Comparison of ENCODE assay signal across 23 cellular contexts in genomic region chr3:100570811-100571210, GRCh38. TPM values are rescaled to one million over a fixed set of nuclear protein-coding genes. Genes with fewer than 3 reads are reported as not detected.
"Had no signal": no experiment of that assay in that cellular context is flagged by ENCODE, and none has a peak within 500 bp of the region (broad histone marks: within the 10 kb centered on the region; RNA-seq: fewer than 3 reads in every experiment).

No MANE protein-coding gene starts in this region.

- H3K36me3 ChIP-seq: SJSA1 had no signal

- DNase-seq: IMR-90, Karpas-422, KG1, MM.1S, NCI-H1092 treated with DMSO at 0.1 percent for 48 hours, NCI-H1436, NCI-H187, NCI-H2029, NCI-H2081 treated with DMSO at 0.1 percent for 48 hours, NCI-H2171, NCI-H226, NCI-H446, NCI-H510A, NCI-H524 treated with DMSO at 0.1 percent for 48 hours, NCI-H69, NCI-H774, Right ventricle myocardium superior, RPMI8226, SIG-M5 had no signal

- H3K9me3 ChIP-seq: SJSA1 had no signal

- H3K4me1 ChIP-seq: SJSA1 had no signal

- H3K4me3 ChIP-seq: SJSA1, SK-N-MC had no signal

- ATAC-seq: HepG2 had no signal

- H3K27me3 ChIP-seq: SJSA1 had no signal

RNA-seq across cellular contexts. Expression of gene ADGRG7, which starts 38.6 kb away (rescaled TPM):
- total RNA-seq: HepG2, HT1080, IMR-90, Right ventricle myocardium superior, SJSA1 had no signal
